In the genomic region with DNA sequence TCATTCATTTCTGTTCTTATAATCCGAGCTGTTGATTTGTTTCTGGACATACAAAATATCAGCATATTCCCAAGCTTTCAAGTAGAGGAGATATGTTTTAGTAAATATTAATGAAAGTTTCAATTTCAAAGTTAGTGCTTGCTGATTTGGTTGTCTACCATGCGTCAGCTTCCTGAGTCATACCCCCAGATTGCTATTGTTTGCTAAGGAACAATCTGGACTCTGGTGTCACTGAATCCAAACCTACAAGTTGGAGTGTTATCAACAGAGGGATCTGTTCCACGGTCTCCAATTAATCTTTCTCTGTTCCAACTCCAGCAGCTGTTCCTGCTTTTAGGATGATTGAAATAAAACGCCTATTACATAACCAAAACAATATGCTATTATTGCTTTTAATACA, we compare ENCODE assay signal across 22 cellular contexts.
"Had no signal": no experiment of that assay in that cellular context is flagged by ENCODE, and none has a peak within 500 bp of the region (broad histone marks: within the 10 kb centered on the region; RNA-seq: fewer than 3 reads in every experiment).

No MANE protein-coding gene starts in this region.

- H3K27ac ChIP-seq: gastroesophageal sphincter, pancreas, psoas muscle, right atrium auricular region, tibial artery had no signal

- H3K4me3 ChIP-seq: gastroesophageal sphincter, pancreas, psoas muscle, right atrium auricular region, tibial artery had no signal

- DNase-seq: activated CD4-positive, alpha-beta memory T cell treated with anti-CD3 and anti-CD28 coated beads, Interleukin-2, amount 10 ng/mL, durations not matched to agents 7 days and 5 days; activated CD4-positive, alpha-beta T cell treated with anti-CD3 and anti-CD28 coated beads for 48 hours; activated CD8-positive, alpha-beta memory T cell treated with anti-CD3 and anti-CD28 coated beads, Interleukin-2, amount 10 ng/mL, durations not matched to agents 7 days and 5 days; activated effector memory CD4-positive, alpha-beta T cell treated with anti-CD3 and anti-CD28 coated beads, Interleukin-2, amount 50 U/mL, for 16 hours; activated naive CD4-positive, alpha-beta T cell treated with anti-CD3 and anti-CD28 coated beads, Interleukin-2, amount 50 U/mL, for 16 hours; activated naive CD8-positive, alpha-beta T cell treated with anti-CD3 and anti-CD28 coated beads, Interleukin-2, amount 50 U/mL, for 24 hours; activated T-cell treated with anti-CD3 and anti-CD28 coated beads for 4 hours; central memory CD4-positive, alpha-beta T cell; dermis blood vessel endothelial cell; effector CD8-positive, alpha-beta T cell; head of caudate nucleus; left ventricle myocardium superior; mammary epithelial cell; midbrain; nephron progenitor cell; pancreas; psoas muscle; stimulated activated naive CD8-positive, alpha-beta T cell treated with anti-CD3 and anti-CD28 coated beads, Interleukin-15, amount 100 ng/mL, for 72 hours; tibial artery had no signal

- H3K9me3 ChIP-seq: gastroesophageal sphincter, pancreas, tibial artery had no signal

- FAIRE-seq: islet of Langerhans, pancreas had no signal

- H3K36me3 ChIP-seq: gastroesophageal sphincter, pancreas, right atrium auricular region, tibial artery had no signal

- H3K27me3 ChIP-seq: gastroesophageal sphincter, right atrium auricular region, tibial artery had no signal

- H3K4me1 ChIP-seq: gastroesophageal sphincter, pancreas, psoas muscle, right atrium auricular region, tibial artery had no signal

- ATAC-seq: activated CD8-positive, alpha-beta memory T cell treated with anti-CD3 and anti-CD28 coated beads, Interleukin-2, amount 10 ng/mL, durations not matched to agents 7 days and 5 days; activated naive CD8-positive, alpha-beta T cell treated with anti-CD3 and anti-CD28 coated beads, Interleukin-2, amount 50 U/mL, for 24 hours; gastroesophageal sphincter; left ventricle myocardium superior; pancreas; psoas muscle; stimulated activated naive CD8-positive, alpha-beta T cell treated with anti-CD3 and anti-CD28 coated beads, Interleukin-15, amount 100 ng/mL, for 72 hours had no signal
